Comparison of ENCODE assay signal across 22 cellular contexts in genomic region chr13:20826301-20826700, GRCh38. TPM values are rescaled to one million over a fixed set of nuclear protein-coding genes. Genes with fewer than 3 reads are reported as not detected.
DNase-seq lines count a peak whose midpoint lies in the region; ATAC-seq and TF ChIP-seq lines count a peak whose summit lies in the region.
"Had no signal": no experiment of that assay in that cellular context is flagged by ENCODE, and none has a peak within 500 bp of the region (broad histone marks: within the 10 kb centered on the region; RNA-seq: fewer than 3 reads in every experiment).

No MANE protein-coding gene starts in this region.

- H3K79me2 ChIP-seq in OCI-LY7 (ENCODE audit: insufficient read depth, low read depth, low read length), result peaks cover 2% of the 10 kb centered on the region

- BruUV-seq in OCI-LY7 (replicated peaks; lab: Mats Ljungman, UMichigan), result no TSS peak

- CTCF ChIA-PET in OCI-LY7 (lab: Charles Lee; ENCODE audit: unreplicated experiment), result no interaction called here

- POLR2A ChIA-PET in OCI-LY7 (lab: Charles Lee), result interaction anchor here (0.6 kb wide), 2 partner anchors 280 to 839 kb away, joined by 3 to 4 read pairs; no protein-coding TSS in a partner anchor

- H3K27me3 ChIP-seq in heart right ventricle (no peaks in the 10 kb centered on the region), psoas muscle (ENCODE audit: insufficient read depth in 3 of 3, low read length in 2 of 3) (no peaks in the 10 kb centered on the region)
- H3K27me3 ChIP-seq: BLaER1 had no signal

- ATAC-seq in heart right ventricle (no peak), Right ventricle myocardium inferior (no peak), psoas muscle (no peak), HG02610 (IDR thresholded peaks at IDR 0.05; ENCODE audit: unreplicated experiment) (no peak), GM19463 (IDR thresholded peaks at IDR 0.05; ENCODE audit: unreplicated experiment) (no peak)
- ATAC-seq: HCT116 had no signal

- 66 to 81% methylated on average over 5 of the region's 5 CpGs for WGBS in heart right ventricle, 2 donors
- 49 to 57% (median 53%) methylated on average over 5 of the region's 5 CpGs for WGBS in psoas muscle, 3 donors

- intact Hi-C loops in heart right ventricle (cut with DNase I) (loop anchor here in 9 of 10 donors (2.0 to 10.0 kb wide), 5 partner anchors 14 to 334 kb away; no protein-coding TSS in a partner anchor), Right ventricle myocardium inferior (cut with DNase I) (loop anchor here (5.0 kb wide), 2 partner anchors 54 to 329 kb away; partner anchors contain the start of gene EEF1AKMT1), OCI-LY7 (cut with micrococcal nuclease; ENCODE audit: unreplicated experiment) (loop anchor here (5.0 kb wide), 1 partner anchor 124 kb away; the partner anchor contains the start of gene IL17D), psoas muscle (cut with DNase I) (loop anchor here (5.0 kb wide), 2 partner anchors 114 to 329 kb away; no protein-coding TSS in a partner anchor)

- no peak for DNase-seq in heart right ventricle
- no peak for DNase-seq in Right ventricle myocardium inferior (ENCODE audit: missing footprints)
- no peak for DNase-seq in OCI-LY7 (ENCODE audit: low spot score)
- DNase-seq in psoas muscle, result no peak
- no peak for DNase-seq in HuH-7 (ENCODE audit: low spot score)
- DNase-seq: CD4-positive, CD25-positive, alpha-beta regulatory T cell; DMS153; DND-41; NCI-H1092 treated with DMSO at 0.1 percent for 48 hours; NCI-H1436; NCI-H187 treated with DMSO at 0.1 percent for 48 hours; NCI-H2171 treated with DMSO at 0.1 percent for 48 hours; NCI-H345; NCI-H510A treated with DMSO at 0.1 percent for 48 hours; NCI-H774; PC-9; SHP77 had no signal

- H3K4me3 ChIP-seq in heart right ventricle, result peak overlapping the region in 2 of 10 donors; percentile 2
- no peak overlapping the region for H3K4me3 ChIP-seq in OCI-LY7 (ENCODE audit: low read depth, low read length, poor library complexity, severe bottlenecking)
- H3K4me3 ChIP-seq in psoas muscle, result peak overlapping the region; percentile 59
- H3K4me3 ChIP-seq: BLaER1, PC-9 had no signal

- H3K27ac ChIP-seq in heart right ventricle (peak overlapping the region in 7 of 10 donors; percentile 6 to 79 (median 63)), OCI-LY7 (ENCODE audit: low read depth, low read length, poor library complexity, severe bottlenecking) (no peak overlapping the region), psoas muscle (peak overlapping the region; percentile 89)
- H3K27ac ChIP-seq: BLaER1, HL-60, PC-9 had no signal

- H2AFZ ChIP-seq in OCI-LY7 (ENCODE audit: low read length), result no peak overlapping the region
- H2AFZ ChIP-seq: PC-9 had no signal

- 0 out of 2 replicates have a peak overlapping the region, but pooled peaks have one; percentile 0 for H3K4me2 ChIP-seq in OCI-LY7 (ENCODE audit: low read length)
- H3K4me2 ChIP-seq: PC-9 had no signal

- H3K9me3 ChIP-seq in heart right ventricle (no peaks in the 10 kb centered on the region), OCI-LY7 (ENCODE audit: low read length) (no peaks in the 10 kb centered on the region), psoas muscle (no peaks in the 10 kb centered on the region)
- H3K9me3 ChIP-seq: BLaER1 had no signal

- TF ChIP-seq CTCF in heart right ventricle (IDR thresholded peaks at IDR 0.05) (no peak), OCI-LY7 (conservative IDR thresholded peaks at IDR 0.05; ENCODE audit: low read length) (no peak), psoas muscle (IDR thresholded peaks at IDR 0.05) (no peak)

- no peaks in the 10 kb centered on the region for H4K20me1 ChIP-seq in OCI-LY7 (ENCODE audit: insufficient read depth, low read length)
- H4K20me1 ChIP-seq: BLaER1 had no signal

- no peaks in the 10 kb centered on the region for H3K9me2 ChIP-seq in OCI-LY7 (ENCODE audit: insufficient read depth, low read length)

- H3K4me1 ChIP-seq in heart right ventricle, result peaks cover 0 to 30% (median 10%) of the 10 kb centered on the region in 9 donors
- H3K4me1 ChIP-seq in OCI-LY7 (ENCODE audit: insufficient read depth, low read length, poor library complexity, severe bottlenecking), result peaks cover 28% of the 10 kb centered on the region
- H3K4me1 ChIP-seq in psoas muscle, result peaks cover 26% of the 10 kb centered on the region

- H3K36me3 ChIP-seq in heart right ventricle, result peaks cover 0 to 11% (median 0%) of the 10 kb centered on the region in 9 donors
- peaks cover 51% of the 10 kb centered on the region for H3K36me3 ChIP-seq in OCI-LY7 (ENCODE audit: insufficient read depth, low read length)
- peaks cover 0 to 2% of the 10 kb centered on the region in 2 donors for H3K36me3 ChIP-seq in psoas muscle (ENCODE audit: insufficient read depth in 1 of 2, low read depth in 1 of 2)

RNA-seq across cellular contexts. Expression of gene EEF1AKMT1, which starts 52.5 kb away (rescaled TPM):
- total RNA-seq in heart right ventricle (1 to 10 TPM; 6.1 to 9.9 (median 7.9) TPM), Right ventricle myocardium inferior (9.3 TPM), OCI-LY7 (2022) (1.5 and 3.2 TPM in 2 replicates), psoas muscle (1 to 10 TPM; 8.2 to 8.9 (median 8.2) TPM)
- polyA plus RNA-seq in heart right ventricle (10 to 100 TPM in 1 of 2 donors, 1 to 10 TPM in 1; 9.1 to 10.2 TPM), psoas muscle (1 to 10 TPM; 5.1 to 9.9 (median 7.1) TPM)
- 1.3 and 2.5 TPM in 2 replicates for total RNA-seq in OCI-LY7 (2014; rRNA removed; shearing (Covaris generic))
